Comparison of ENCODE assay signal across 11 cellular contexts in genomic region chr15:83323296-83323711, GRCh38. TPM values are rescaled to one million over a fixed set of nuclear protein-coding genes. Genes with fewer than 3 reads are reported as not detected.
DNase-seq lines count a peak whose midpoint lies in the region; ATAC-seq and TF ChIP-seq lines count a peak whose summit lies in the region.
"Had no signal": no experiment of that assay in that cellular context is flagged by ENCODE, and none has a peak within 500 bp of the region (broad histone marks: within the 10 kb centered on the region; RNA-seq: fewer than 3 reads in every experiment).

No MANE protein-coding gene starts in this region.

- no peaks in the 10 kb centered on the region for H4K20me1 ChIP-seq in PC-3 (ENCODE audit: low read length)

- no peak overlapping the region for H3K4me3 ChIP-seq in PC-3 (ENCODE audit: low read length)
- H3K4me3 ChIP-seq in esophagus squamous epithelium, result no peak overlapping the region
- H3K4me3 ChIP-seq: right lobe of liver had no signal

- H3K36me3 ChIP-seq in PC-3 (ENCODE audit: low read depth, low read length) (no peaks in the 10 kb centered on the region), esophagus squamous epithelium (no peaks in the 10 kb centered on the region)
- H3K36me3 ChIP-seq: right lobe of liver had no signal

- H3K27me3 Mint-ChIP-seq in osteocyte (ENCODE audit: unreplicated experiment), result no peaks in the 10 kb centered on the region

- intact Hi-C loops in PC-3 (cut with micrococcal nuclease) (no loop called here), esophagus squamous epithelium (cut with DNase I) (no loop called here)

- H3K36me3 Mint-ChIP-seq in osteocyte (ENCODE audit: unreplicated experiment), result no peaks in the 10 kb centered on the region

- TF ChIP-seq POLR2A in esophagus squamous epithelium (IDR thresholded peaks at IDR 0.05), result no peak

- CTCF ChIA-PET in PC-3 (lab: Charles Lee), result no interaction called here

- no peaks in the 10 kb centered on the region for H3K9me3 Mint-ChIP-seq in osteocyte (ENCODE audit: unreplicated experiment)

- peaks cover 37% of the 10 kb centered on the region for H3K4me1 Mint-ChIP-seq in osteocyte (ENCODE audit: unreplicated experiment)
- H3K4me1 Mint-ChIP-seq: IgD-negative memory B cell had no signal

- H3K4me1 ChIP-seq in PC-3 (ENCODE audit: insufficient read depth, low read length) (peaks cover 11% of the 10 kb centered on the region), esophagus squamous epithelium (peaks cover 0 to 37% (median 20%) of the 10 kb centered on the region in 3 donors)
- H3K4me1 ChIP-seq: right lobe of liver had no signal

- POLR2A ChIA-PET in PC-3 (lab: Charles Lee; ENCODE audit: unreplicated experiment), result no interaction called here

- H3K79me2 ChIP-seq in PC-3 (ENCODE audit: low read length), result no peaks in the 10 kb centered on the region

- 37 to 70% methylated on average over 3 to 9 of the region's 9 CpGs for WGBS in esophagus squamous epithelium, 2 donors

- peak overlapping the region; percentile 19; the same call in 1 of the 2 replicates for H3K9ac ChIP-seq in PC-3 (ENCODE audit: low read length)

- H3K4me2 ChIP-seq in PC-3 (ENCODE audit: low read length), result peak overlapping the region; percentile 38; the same call in 1 of the 2 replicates

- ATAC-seq in PC-3, result peak; percentile 91
- no peak for ATAC-seq in GM21576 (IDR thresholded peaks at IDR 0.05; ENCODE audit: unreplicated experiment)
- no peak for ATAC-seq in HG03460 (IDR thresholded peaks at IDR 0.05; ENCODE audit: unreplicated experiment)

- no peaks in the 10 kb centered on the region for H3K9me2 ChIP-seq in PC-3 (replicated peaks; ENCODE audit: low read length)

- H3K27ac ChIP-seq in PC-3 (ENCODE audit: low read length) (peak overlapping the region; percentile 62), esophagus squamous epithelium (peak overlapping the region in 3 of 4 donors; percentile 15 to 54 (median 28))
- H3K27ac ChIP-seq: right lobe of liver had no signal

- peak overlapping the region; percentile 47 for H3K27ac Mint-ChIP-seq in osteocyte (ENCODE audit: unreplicated experiment)
- H3K27ac Mint-ChIP-seq: IgD-negative memory B cell had no signal

- H3K9me3 ChIP-seq in PC-3 (ENCODE audit: low read length) (no peaks in the 10 kb centered on the region), esophagus squamous epithelium (no peaks in the 10 kb centered on the region)
- H3K9me3 ChIP-seq: right lobe of liver had no signal

- DNase-seq in COLO668 (lab: John Stamatoyannopoulos, UW; ENCODE audit: unreplicated experiment), result peak; percentile 13
- DNase-seq in PC-3, result peak; percentile 76
- no peak for DNase-seq in esophagus squamous epithelium (lab: John Stamatoyannopoulos, UW)
- DNase-seq in osteocyte (ENCODE audit: extremely low spot score, unreplicated experiment), result no peak
- DNase-seq in activated gamma-delta T cell treated with Interleukin-2 at 50 U/mL for 16 hours, result no peak
- DNase-seq in 8988T, result no peak
- DNase-seq: NCI-H2227 treated with DMSO at 0.1 percent for 48 hours, right lobe of liver had no signal

- H3K27me3 ChIP-seq in PC-3 (ENCODE audit: low read length) (no peaks in the 10 kb centered on the region), esophagus squamous epithelium (peaks cover 0 to 7% (median 0%) of the 10 kb centered on the region in 4 donors)
- H3K27me3 ChIP-seq: right lobe of liver had no signal

- no peaks in the 10 kb centered on the region for H3F3A ChIP-seq in PC-3 (ENCODE audit: low read length, unreplicated experiment)

- TF ChIP-seq CTCF in PC-3 (conservative IDR thresholded peaks at IDR 0.05; ENCODE audit: low read depth, low read length), result no peak
- no peak for TF ChIP-seq CTCF in esophagus squamous epithelium (IDR thresholded peaks at IDR 0.05)
- no peak for TF ChIP-seq CTCF in osteocyte (IDR thresholded peaks at IDR 0.05)

- H3K4me3 Mint-ChIP-seq in osteocyte (ENCODE audit: unreplicated experiment), result no peak overlapping the region
- H3K4me3 Mint-ChIP-seq: IgD-negative memory B cell had no signal

- peak overlapping the region; percentile 40; the same call in 1 of the 2 replicates for H2AFZ ChIP-seq in PC-3 (ENCODE audit: low read length)

- no TSS peak for BruUV-seq in PC-3 (replicated peaks; lab: Mats Ljungman, UMichigan)

RNA-seq across cellular contexts. Expression of gene BNC1, which starts 38.8 kb away (rescaled TPM):
- total RNA-seq in PC-3 (2014; rRNA removed), result 0.92 and 2.4 TPM in 2 replicates
- 10 to 100 TPM; 21.2 to 38.3 (median 26.7) TPM for total RNA-seq in esophagus squamous epithelium
- 3.2 TPM in 2 replicates for total RNA-seq in osteocyte

Comparison
In these comparisons a context has a peak if more than half of its experiments do, and no peak if none do; other contexts are left out.
1. DNase-seq: peak in COLO668 (single experiment) and PC-3 (single experiment); none in esophagus squamous epithelium (single experiment), osteocyte (single experiment), activated gamma-delta T cell treated with Interleukin-2 at 50 U/mL for 16 hours (single experiment) and 8988T (single experiment).